Comparison of ENCODE assay signal across 12 cellular contexts in the genomic region with DNA sequence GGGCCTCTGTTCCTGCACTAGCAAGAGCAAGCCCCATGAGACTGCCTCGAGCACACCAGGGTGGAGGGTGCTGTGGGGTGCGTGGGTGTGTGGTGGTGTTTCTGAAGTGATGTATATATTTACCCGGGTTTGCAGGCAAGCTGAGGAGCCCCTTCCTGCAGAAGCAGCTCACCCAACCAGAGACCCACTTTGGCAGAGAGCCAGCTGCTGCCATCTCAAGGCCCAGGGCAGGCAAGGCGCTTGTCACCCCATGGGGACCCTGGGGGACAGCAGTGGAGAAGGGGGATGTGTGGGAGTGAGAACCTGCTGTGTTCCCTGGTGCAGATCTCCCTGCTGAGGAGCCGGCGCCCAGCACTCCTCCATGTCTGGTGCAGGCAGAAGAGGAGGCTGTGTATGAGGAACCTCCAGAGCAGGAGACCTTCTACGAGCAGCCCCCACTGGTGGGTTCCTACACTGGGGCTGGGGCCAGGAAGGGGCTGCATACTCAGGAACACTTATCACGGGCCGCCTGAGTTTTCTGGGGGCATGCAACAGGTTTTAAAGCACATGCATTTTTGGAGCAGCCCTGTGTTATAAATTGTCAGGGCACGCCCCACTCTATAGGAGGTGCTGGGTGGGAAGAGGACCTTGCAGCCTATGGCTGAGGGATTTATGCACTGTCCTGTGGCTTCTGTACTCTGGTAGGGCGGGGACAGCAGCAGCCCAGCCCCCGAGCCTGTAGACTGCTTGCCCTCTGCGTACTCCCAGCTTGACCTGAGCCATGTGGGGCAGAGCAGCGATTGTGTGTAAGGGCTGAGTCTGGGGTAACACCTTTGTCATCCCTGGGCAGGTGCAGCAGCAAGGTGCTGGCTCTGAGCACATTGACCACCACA. TPM values are rescaled to one million over a fixed set of nuclear protein-coding genes. Genes with fewer than 3 reads are reported as not detected.
A peak's percentile ranks its signal among the peaks of the same experiment; 100 is the strongest.
DNase-seq lines count a peak whose midpoint lies in the region; ATAC-seq lines count a peak whose summit lies in the region.
"Had no signal": no experiment of that assay in that cellular context is flagged by ENCODE, and none has a peak within 500 bp of the region (broad histone marks: within the 10 kb centered on the region; RNA-seq: fewer than 3 reads in every experiment).

No MANE protein-coding gene starts in this region.

- no peak overlapping the region for H3K4me3 Mint-ChIP-seq in activated naive CD8-positive, alpha-beta T cell treated with anti-CD3 and anti-CD28 coated beads, Interleukin-2, amount 10 ng/mL, durations not matched to agents 7 days and 5 days

- POLR2A ChIA-PET in activated naive CD8-positive, alpha-beta T cell treated with anti-CD3 and anti-CD28 coated beads, Interleukin-2, amount 10 ng/mL, durations not matched to agents 7 days and 5 days (lab: Charles Lee): interaction anchor here (1.0 to 1.2 kb wide), 2 partner anchors 9 kb away, joined by 3 to 4 read pairs; no protein-coding TSS in a partner anchor

- H3K36me3 Mint-ChIP-seq in activated naive CD8-positive, alpha-beta T cell treated with anti-CD3 and anti-CD28 coated beads, Interleukin-2, amount 10 ng/mL, durations not matched to agents 7 days and 5 days: peaks cover 21% of the 10 kb centered on the region

- no peak overlapping the region for H3K27ac Mint-ChIP-seq in activated naive CD8-positive, alpha-beta T cell treated with anti-CD3 and anti-CD28 coated beads, Interleukin-2, amount 10 ng/mL, durations not matched to agents 7 days and 5 days

- ATAC-seq in HG02759 (IDR thresholded peaks at IDR 0.05; ENCODE audit: unreplicated experiment) (peak; percentile 88), sciatic nerve (no peak)
- no peak for ATAC-seq in activated naive CD8-positive, alpha-beta T cell treated with anti-CD3 and anti-CD28 coated beads, Interleukin-2, amount 10 ng/mL, durations not matched to agents 7 days and 5 days (ENCODE audit: low read depth)

- H3K9me3 Mint-ChIP-seq in activated naive CD8-positive, alpha-beta T cell treated with anti-CD3 and anti-CD28 coated beads, Interleukin-2, amount 10 ng/mL, durations not matched to agents 7 days and 5 days: no peaks in the 10 kb centered on the region

- intact Hi-C loops in sciatic nerve (cut with DNase I): no loop called here

- peak; percentile 4 for DNase-seq in activated CD4-positive, CD25-positive, alpha-beta regulatory T cell treated with anti-CD3 and anti-CD28 coated beads, Interleukin-2, amount 50 U/mL, for 72 hours
- DNase-seq in activated CD4-positive, CD25-positive, alpha-beta regulatory T cell (lab: John Stamatoyannopoulos, UW): no peak
- DNase-seq in activated naive CD8-positive, alpha-beta T cell treated with anti-CD3 and anti-CD28 coated beads, Interleukin-2, amount 10 ng/mL, durations not matched to agents 7 days and 5 days: peak; percentile 6
- DNase-seq in sciatic nerve (ENCODE audit: low spot score): peak; percentile 56
- DNase-seq in NCI-H1092 treated with DMSO at 0.1 percent for 48 hours (lab: John Stamatoyannopoulos, UW): no peak
- no peak for DNase-seq in DMS114 treated with DMSO at 0.1 percent for 48 hours (lab: John Stamatoyannopoulos, UW; ENCODE audit: unreplicated experiment)
- no peak for DNase-seq in activated CD4-positive, alpha-beta T cell treated with anti-CD3 and anti-CD28 coated beads, Interleukin-2, amount 50 U/mL, for 1 hour
- DNase-seq: 8988T, activated gamma-delta T cell treated with Interleukin-2 at 50 U/mL for 16 hours, NCI-H446, SW 1271 had no signal

- no peaks in the 10 kb centered on the region for H3K27me3 Mint-ChIP-seq in activated naive CD8-positive, alpha-beta T cell treated with anti-CD3 and anti-CD28 coated beads, Interleukin-2, amount 10 ng/mL, durations not matched to agents 7 days and 5 days

- H3K4me1 Mint-ChIP-seq in activated naive CD8-positive, alpha-beta T cell treated with anti-CD3 and anti-CD28 coated beads, Interleukin-2, amount 10 ng/mL, durations not matched to agents 7 days and 5 days: peaks cover 3% of the 10 kb centered on the region

RNA-seq across cellular contexts. Expression of gene PGAM2, which starts 5.9 kb away (rescaled TPM):
- total RNA-seq in activated naive CD8-positive, alpha-beta T cell treated with anti-CD3 and anti-CD28 coated beads, Interleukin-2, amount 10 ng/mL, durations not matched to agents 7 days and 5 days: 1 to 10 TPM in 1 of 2 experiments, under 1 TPM in 1; 0.74 to 2.1 TPM
- 0.85 TPM for total RNA-seq in sciatic nerve

RNA-seq across cellular contexts. Expression of gene DBNL, which starts 15.0 kb away (rescaled TPM):
- 100 to 1,000 TPM; 152 to 157 TPM for total RNA-seq in activated naive CD8-positive, alpha-beta T cell treated with anti-CD3 and anti-CD28 coated beads, Interleukin-2, amount 10 ng/mL, durations not matched to agents 7 days and 5 days
- 85.1 TPM for total RNA-seq in sciatic nerve

RNA-seq across cellular contexts. Expression of gene POLM, which starts 22.9 kb away (rescaled TPM):
- 10 to 100 TPM; 51.0 to 54.5 TPM for total RNA-seq in activated naive CD8-positive, alpha-beta T cell treated with anti-CD3 and anti-CD28 coated beads, Interleukin-2, amount 10 ng/mL, durations not matched to agents 7 days and 5 days
- total RNA-seq in sciatic nerve: 25.6 TPM

RNA-seq across cellular contexts. Expression of gene AEBP1, which starts 44.7 kb away (rescaled TPM):
- 10 to 100 TPM; 21.5 to 22.0 TPM for total RNA-seq in activated naive CD8-positive, alpha-beta T cell treated with anti-CD3 and anti-CD28 coated beads, Interleukin-2, amount 10 ng/mL, durations not matched to agents 7 days and 5 days
- total RNA-seq in sciatic nerve: 236 TPM

Comparison
In these comparisons a context has a peak if more than half of its experiments do, and no peak if none do; other contexts are left out.
1. DNase-seq: peak in activated CD4-positive, CD25-positive, alpha-beta regulatory T cell treated with anti-CD3 and anti-CD28 coated beads, Interleukin-2, amount 50 U/mL, for 72 hours (single experiment), activated naive CD8-positive, alpha-beta T cell treated with anti-CD3 and anti-CD28 coated beads, Interleukin-2, amount 10 ng/mL, durations not matched to agents 7 days and 5 days (single experiment) and sciatic nerve (single experiment); none in activated CD4-positive, CD25-positive, alpha-beta regulatory T cell (0 of 4), NCI-H1092 treated with DMSO at 0.1 percent for 48 hours (single experiment), DMS114 treated with DMSO at 0.1 percent for 48 hours (single experiment) and activated CD4-positive, alpha-beta T cell treated with anti-CD3 and anti-CD28 coated beads, Interleukin-2, amount 50 U/mL, for 1 hour (single experiment).